ENCODE assay signal across 8 cellular contexts in the genomic region with DNA sequence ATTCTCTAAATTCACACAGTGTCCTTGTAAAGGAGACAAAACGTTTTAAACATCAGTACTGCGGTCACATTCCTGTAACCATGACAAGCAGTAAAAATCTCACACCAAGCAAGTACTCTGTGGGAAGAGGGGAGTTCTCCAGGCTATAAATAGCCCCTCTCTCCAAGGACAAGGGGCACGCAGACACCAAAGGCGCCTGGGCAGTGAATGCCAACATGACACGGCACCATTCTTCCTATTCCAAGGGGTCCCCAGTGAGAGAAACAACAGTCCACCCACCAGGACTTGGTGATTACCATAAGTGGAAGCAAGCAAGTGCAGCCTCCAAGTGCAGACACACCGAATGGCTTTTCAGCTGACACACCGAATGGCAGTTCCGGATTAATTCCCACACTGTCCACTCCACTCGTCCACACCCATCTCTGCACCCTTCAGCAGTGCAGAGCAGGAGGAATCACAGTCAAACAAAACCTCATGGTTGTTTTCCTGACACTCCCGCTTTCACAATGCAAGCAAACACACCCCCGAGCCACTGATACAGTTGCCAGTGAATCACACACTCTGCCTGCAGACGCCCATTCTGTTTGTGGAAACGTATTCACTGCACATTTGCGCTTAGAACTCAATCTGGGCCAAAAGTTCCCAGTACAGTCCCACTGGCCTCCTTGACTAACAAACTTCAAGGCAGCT. TPM values are rescaled to one million over a fixed set of nuclear protein-coding genes. Genes with fewer than 3 reads are reported as not detected.
DNase-seq lines count a peak whose midpoint lies in the region; ATAC-seq, FAIRE-seq and TF ChIP-seq lines count a peak whose summit lies in the region.

No MANE protein-coding gene starts in this region.

- FAIRE-seq in GM19239 (lab: Jason Lieb, UNC): no peak

- no peak for TF ChIP-seq POLR2A in prostate gland (IDR thresholded peaks at IDR 0.05)

- POLR2A ChIA-PET in activated naive CD8-positive, alpha-beta T cell treated with anti-CD3 and anti-CD28 coated beads, Interleukin-2, amount 10 ng/mL, durations not matched to agents 7 days and 5 days (lab: Charles Lee): interaction anchor here (1.7 to 6.1 kb wide), 5 partner anchors 42 to 71 kb away, joined by 5 to 34 read pairs (median 29); a partner anchor contains a TSS

- H3K4me3 ChIP-seq in BLaER1 (peak overlapping the region; percentile 85), heart right ventricle (peak overlapping the region in 9 of 10 donors; percentile 73 to 95 (median 87)), prostate gland (peak overlapping the region; percentile 77 to 84)

- DNase-seq in activated naive CD8-positive, alpha-beta T cell treated with anti-CD3 and anti-CD28 coated beads, Interleukin-2, amount 10 ng/mL, durations not matched to agents 7 days and 5 days: no peak
- DNase-seq in heart right ventricle (peak in 1 of 2 donors; percentile 11), prostate gland (ENCODE audit: low spot score) (peak; percentile 47), GOT3 (lab: John Stamatoyannopoulos, UW) (no peak), GM19239 (ENCODE audit: insufficient read length, low spot score) (no peak), KG1 (lab: John Stamatoyannopoulos, UW) (no peak)

- no peak overlapping the region for H3K27ac ChIP-seq in BLaER1
- H3K27ac ChIP-seq in KOPT-K1 (ENCODE audit: low read depth, low read length, poor library complexity, severe bottlenecking): peak overlapping the region; percentile 73
- H3K27ac ChIP-seq in heart right ventricle: peak overlapping the region; percentile 83 to 99 (median 95)
- peak overlapping the region; percentile 80 to 86 for H3K27ac ChIP-seq in prostate gland

- H3K4me1 ChIP-seq in BLaER1: peaks cover 84% of the 10 kb centered on the region
- H3K4me1 ChIP-seq in heart right ventricle: peaks cover 17 to 88% (median 70%) of the 10 kb centered on the region in 9 donors
- peaks cover 26% of the 10 kb centered on the region for H3K4me1 ChIP-seq in prostate gland (replicated peaks)

- WGBS in heart right ventricle, 2 donors: 14 to 16% methylated on average over 14 of the region's 14 CpGs
- WGBS in prostate gland: 17% methylated on average over 14 of the region's 14 CpGs

- H3K27me3 ChIP-seq in BLaER1 (peaks cover 12% of the 10 kb centered on the region; the same call in 1 of the 2 replicates), heart right ventricle (no peaks in the 10 kb centered on the region), prostate gland (replicated peaks; ENCODE audit: insufficient read depth) (no peaks in the 10 kb centered on the region)

- no peaks in the 10 kb centered on the region for H3K9me3 ChIP-seq in BLaER1
- no peaks in the 10 kb centered on the region for H3K9me3 ChIP-seq in KOPT-K1 (ENCODE audit: insufficient read depth, low read length, poor library complexity, severe bottlenecking)
- no peaks in the 10 kb centered on the region for H3K9me3 ChIP-seq in heart right ventricle
- H3K9me3 ChIP-seq in prostate gland: no peaks in the 10 kb centered on the region

- H3K27me3 Mint-ChIP-seq in activated naive CD8-positive, alpha-beta T cell treated with anti-CD3 and anti-CD28 coated beads, Interleukin-2, amount 10 ng/mL, durations not matched to agents 7 days and 5 days: no peaks in the 10 kb centered on the region

- no peak for ATAC-seq in activated naive CD8-positive, alpha-beta T cell treated with anti-CD3 and anti-CD28 coated beads, Interleukin-2, amount 10 ng/mL, durations not matched to agents 7 days and 5 days (ENCODE audit: low read depth)
- ATAC-seq in heart right ventricle: peak in 6 of 8 donors; percentile 2 to 35 (median 16)

- H3K9me3 Mint-ChIP-seq in activated naive CD8-positive, alpha-beta T cell treated with anti-CD3 and anti-CD28 coated beads, Interleukin-2, amount 10 ng/mL, durations not matched to agents 7 days and 5 days: no peaks in the 10 kb centered on the region

- peaks cover 64% of the 10 kb centered on the region for H4K20me1 ChIP-seq in BLaER1

- H3K27ac Mint-ChIP-seq in activated naive CD8-positive, alpha-beta T cell treated with anti-CD3 and anti-CD28 coated beads, Interleukin-2, amount 10 ng/mL, durations not matched to agents 7 days and 5 days: peak overlapping the region; percentile 30

- peak overlapping the region; percentile 96 for H3K4me2 ChIP-seq in BLaER1

- peak overlapping the region; percentile 97 for H3K4me3 Mint-ChIP-seq in activated naive CD8-positive, alpha-beta T cell treated with anti-CD3 and anti-CD28 coated beads, Interleukin-2, amount 10 ng/mL, durations not matched to agents 7 days and 5 days

- H3K4me1 Mint-ChIP-seq in activated naive CD8-positive, alpha-beta T cell treated with anti-CD3 and anti-CD28 coated beads, Interleukin-2, amount 10 ng/mL, durations not matched to agents 7 days and 5 days: peaks cover 61% of the 10 kb centered on the region

- H3K36me3 Mint-ChIP-seq in activated naive CD8-positive, alpha-beta T cell treated with anti-CD3 and anti-CD28 coated beads, Interleukin-2, amount 10 ng/mL, durations not matched to agents 7 days and 5 days: peaks cover 18% of the 10 kb centered on the region

- no peak for TF ChIP-seq CTCF in heart right ventricle (IDR thresholded peaks at IDR 0.05)
- TF ChIP-seq CTCF in prostate gland (IDR thresholded peaks at IDR 0.05): no peak

- intact Hi-C loops in heart right ventricle (cut with DNase I) (loop anchor here in 7 of 10 donors (2.0 to 10.0 kb wide), 6 partner anchors 25 to 263 kb away; a partner anchor contains a TSS), prostate gland (cut with DNase I) (loop anchor here (5.0 kb wide), 1 partner anchor 54 kb away; a partner anchor contains a TSS)

- H3K9ac ChIP-seq in BLaER1: peak overlapping the region; percentile 90

- H3K36me3 ChIP-seq in BLaER1 (peaks cover 24% of the 10 kb centered on the region; the same call in 1 of the 2 replicates), KOPT-K1 (ENCODE audit: insufficient read depth, low read length) (no peaks in the 10 kb centered on the region), heart right ventricle (peaks cover 0 to 11% (median 0%) of the 10 kb centered on the region in 9 donors), prostate gland (no peaks in the 10 kb centered on the region)

RNA-seq across cellular contexts. Expression of a gene that starts 1.8 kb away (rescaled TPM):
- 10 to 100 TPM; 66.1 to 73.2 TPM for total RNA-seq in activated naive CD8-positive, alpha-beta T cell treated with anti-CD3 and anti-CD28 coated beads, Interleukin-2, amount 10 ng/mL, durations not matched to agents 7 days and 5 days
- total RNA-seq in heart right ventricle (100 to 1,000 TPM; 109 to 188 (median 148) TPM), prostate gland (100 to 1,000 TPM; 216 to 244 TPM)
- 100 to 1,000 TPM; 122 to 172 TPM for polyA plus RNA-seq in heart right ventricle

RNA-seq across cellular contexts. Expression of a gene that starts 49.0 kb away (rescaled TPM):
- 100 to 1,000 TPM; 416 to 452 TPM for total RNA-seq in activated naive CD8-positive, alpha-beta T cell treated with anti-CD3 and anti-CD28 coated beads, Interleukin-2, amount 10 ng/mL, durations not matched to agents 7 days and 5 days
- total RNA-seq in heart right ventricle (100 to 1,000 TPM in 1 of 10 donors, 10 to 100 TPM in 5, 1 to 10 TPM in 4; 5.1 to 151 (median 10.3) TPM), prostate gland (10 to 100 TPM; 23.1 to 56.1 TPM)
- polyA plus RNA-seq in heart right ventricle: 10 to 100 TPM; 12.4 to 12.7 TPM

RNA-seq across cellular contexts. Expression of a gene that starts 53.9 kb away (rescaled TPM):
- 10 to 100 TPM; 81.5 to 82.6 TPM for total RNA-seq in activated naive CD8-positive, alpha-beta T cell treated with anti-CD3 and anti-CD28 coated beads, Interleukin-2, amount 10 ng/mL, durations not matched to agents 7 days and 5 days
- 10 to 100 TPM; 56.9 to 80.9 (median 72.6) TPM for total RNA-seq in heart right ventricle
- 10 to 100 TPM; 14.9 to 70.0 TPM for polyA plus RNA-seq in heart right ventricle
- total RNA-seq in prostate gland: 10 to 100 TPM; 78.3 to 92.2 TPM
